In genomic region chr12:105014603-105015002, GRCh38 we compare ENCODE assay signal across 17 cellular contexts. TPM values are rescaled to one million over a fixed set of nuclear protein-coding genes. Genes with fewer than 3 reads are reported as not detected.
DNase-seq lines count a peak whose midpoint lies in the region; ATAC-seq and TF ChIP-seq lines count a peak whose summit lies in the region.
"Had no signal": no experiment of that assay in that cellular context is flagged by ENCODE, and none has a peak within 500 bp of the region (broad histone marks: within the 10 kb centered on the region; RNA-seq: fewer than 3 reads in every experiment).

No MANE protein-coding gene starts in this region.

- peak; percentile 9 for DNase-seq in HuH-7 (ENCODE audit: low spot score)
- peak in 1 of 2 experiments; percentile 12 for DNase-seq in SJCRH30
- no peak for DNase-seq in right lobe of liver
- no peak for DNase-seq in vagina (ENCODE audit: extremely low spot score in 2 of 2)
- DNase-seq in substantia nigra (lab: John Stamatoyannopoulos, UW) = no peak
- no peak for DNase-seq in left colon
- no peak for DNase-seq in chondrocyte (ENCODE audit: low spot score)
- DNase-seq: 8988T; C1 segment of cervical spinal cord; Calu3; CD4-positive, alpha-beta memory T cell; DMS53; DMS79 treated with DMSO at 0.1 percent for 48 hours; GF-D8; H7 had no signal

- peaks cover 51% of the 10 kb centered on the region for H3K36me3 Mint-ChIP-seq in chondrocyte (ENCODE audit: low read depth)

- H3K27me3 ChIP-seq in SJCRH30 (no peaks in the 10 kb centered on the region), right lobe of liver (no peaks in the 10 kb centered on the region), vagina (no peaks in the 10 kb centered on the region)

- H3K27ac ChIP-seq in SJCRH30 (peak overlapping the region; percentile 29), right lobe of liver (peak overlapping the region; percentile 11 to 84 (median 52)), vagina (peak overlapping the region; percentile 20), substantia nigra (ENCODE audit: low read depth, low read length, poor library complexity, severe bottlenecking) (no peak overlapping the region)
- H3K27ac ChIP-seq: A549, GM23248 had no signal

- TF ChIP-seq POLR2A in right lobe of liver (IDR thresholded peaks at IDR 0.05) (no peak), vagina (IDR thresholded peaks at IDR 0.05) (no peak)

- no peak overlapping the region for H3K27ac Mint-ChIP-seq in chondrocyte (ENCODE audit: unreplicated experiment)
- H3K27ac Mint-ChIP-seq: CD4-positive, alpha-beta memory T cell had no signal

- H3K4me3 ChIP-seq in SJCRH30 = no peak overlapping the region
- no peak overlapping the region for H3K4me3 ChIP-seq in right lobe of liver
- H3K4me3 ChIP-seq in vagina = no peak overlapping the region
- H3K4me3 ChIP-seq: A549, GM23248 had no signal

- H3K4me3 Mint-ChIP-seq in chondrocyte (ENCODE audit: unreplicated experiment) = no peak overlapping the region

- intact Hi-C loops in right lobe of liver (cut with DNase I) (no loop called here), vagina (cut with DNase I) (no loop called here), left colon (cut with DNase I, micrococcal nuclease) (no loop called here)

- H3K9me3 Mint-ChIP-seq in chondrocyte (ENCODE audit: low read depth) = peaks cover 36% of the 10 kb centered on the region

- TF ChIP-seq CTCF in right lobe of liver (IDR thresholded peaks at IDR 0.05) (no peak), vagina (IDR thresholded peaks at IDR 0.05) (no peak), chondrocyte (IDR thresholded peaks at IDR 0.05) (no peak)

- H3K36me3 ChIP-seq in SJCRH30 (peaks cover 11% of the 10 kb centered on the region), right lobe of liver (peaks cover 0 to 4% (median 0%) of the 10 kb centered on the region in 4 donors), vagina (no peaks in the 10 kb centered on the region)

- ATAC-seq in right lobe of liver = peak; percentile 93 to 95 (median 94)
- no peak for ATAC-seq in left colon
- ATAC-seq: A549 had no signal

- H3K9me3 ChIP-seq in SJCRH30 (replicated peaks) = peaks cover 5% of the 10 kb centered on the region
- H3K9me3 ChIP-seq in right lobe of liver = no peaks in the 10 kb centered on the region
- H3K9me3 ChIP-seq in vagina = no peaks in the 10 kb centered on the region

- H3K4me1 Mint-ChIP-seq in chondrocyte (ENCODE audit: low read depth) = no peaks in the 10 kb centered on the region

- no peaks in the 10 kb centered on the region for H3K27me3 Mint-ChIP-seq in chondrocyte (ENCODE audit: low read depth)
- H3K27me3 Mint-ChIP-seq: CD4-positive, alpha-beta memory T cell had no signal

- 47% methylated on average over 2 of the region's 2 CpGs for WGBS in right lobe of liver (ENCODE audit: insufficient coverage, low coverage, low lambda C conversion rate, missing lambda C conversion rate)

- H3K4me1 ChIP-seq in SJCRH30 (peaks cover 12% of the 10 kb centered on the region), right lobe of liver (peaks cover 0 to 18% (median 0%) of the 10 kb centered on the region in 4 donors), vagina (peaks cover 16% of the 10 kb centered on the region)
- H3K4me1 ChIP-seq: A549 had no signal

RNA-seq across cellular contexts. Expression of gene NOPCHAP1, which starts 28.5 kb away (rescaled TPM):
- total RNA-seq in SJCRH30 (2014; rRNA removed; shearing (Covaris generic)) = 9.8 and 10.2 TPM in 2 replicates
- total RNA-seq in right lobe of liver (1 to 10 TPM; 2.1 to 7.7 (median 6.1) TPM), vagina (13.3 TPM), left colon (10 to 100 TPM; 14.8 to 15.0 TPM), chondrocyte (11.1 to 11.8 TPM (median 11.5 TPM) in 3 replicates)

RNA-seq across cellular contexts. Expression of gene SLC41A2, which starts 56.5 kb away (rescaled TPM):
- total RNA-seq in SJCRH30 (2014; rRNA removed; shearing (Covaris generic)) = 2.4 and 5.2 TPM in 2 replicates
- total RNA-seq in right lobe of liver (100 to 1,000 TPM in 3 of 6 experiments, 10 to 100 TPM in 3; 64.1 to 115 (median 99.2) TPM), vagina (19.9 TPM), left colon (10 to 100 TPM; 91.5 to 99.9 TPM), chondrocyte (46.0 to 54.6 TPM (median 46.8 TPM) in 3 replicates)
